ENCODE assay signal across 1 cellular context in genomic region chr5:61783481-61783880, GRCh38.
TF ChIP-seq lines count a peak whose summit lies in the region.

No MANE protein-coding gene starts in this region.

TF ChIP-seq in GM23338, 12 proteins besides CTCF, POLR2A, EP300 and RAD21 (continued from another document):
- TF ChIP-seq ZNF462 (CRISPR knock-in tag; IDR thresholded peaks at IDR 0.05) (no peak), JUNB (IDR thresholded peaks at IDR 0.05; ENCODE audit: unreplicated experiment) (no peak), POLR2AphosphoS5 (IDR thresholded peaks at IDR 0.05; ENCODE audit: low read depth) (no peak), ETS1 (IDR thresholded peaks at IDR 0.05) (no peak)
